ENCODE assay signal across 1 cellular context in genomic region chr11:57251037-57251436, GRCh38.
TF ChIP-seq lines count a peak whose summit lies in the region.

No MANE protein-coding gene starts in this region.

TF ChIP-seq in K562, 482 proteins besides CTCF, POLR2A, EP300 and RAD21 (continued from another document):
- TF ChIP-seq PATZ1 (CRISPR knock-in tag; IDR thresholded peaks at IDR 0.05; ENCODE audit: borderline replicate concordance) (no peak), DPF2 (IDR thresholded peaks at IDR 0.05) (no peak), TCF7L2 (IDR thresholded peaks at IDR 0.05; ENCODE audit: low read depth, low read length) (no peak), POU5F1 (IDR thresholded peaks at IDR 0.05; ENCODE audit: borderline replicate concordance, low read depth, low read length, partially characterized antibody) (no peak), FOXM1 (IDR thresholded peaks at IDR 0.05; ENCODE audit: low read depth) (no peak), FOXM1 (CRISPR knock-in tag; IDR thresholded peaks at IDR 0.05; ENCODE audit: low read depth) (no peak), ATF7 (IDR thresholded peaks at IDR 0.05) (no peak), HNRNPLL (IDR thresholded peaks at IDR 0.05; ENCODE audit: low read depth, low read length, poor library complexity, severe bottlenecking) (no peak), ZNF324 (CRISPR knock-in tag; IDR thresholded peaks at IDR 0.05) (no peak), NFATC3 (IDR thresholded peaks at IDR 0.05) (no peak), FOXA1 (IDR thresholded peaks at IDR 0.05; ENCODE audit: borderline replicate concordance) (no peak), FOSL1 (tag; conservative IDR thresholded peaks at IDR 0.05) (no peak), ZBTB7A (IDR thresholded peaks at IDR 0.05; ENCODE audit: borderline replicate concordance, control insufficient read depth, low read depth, low read length) (no peak), ARHGAP35 (IDR thresholded peaks at IDR 0.05; ENCODE audit: partially characterized antibody) (no peak), NR2C1 (IDR thresholded peaks at IDR 0.05) (no peak), NR2C1 (tag; IDR thresholded peaks at IDR 0.05) (no peak), TCFL5 (CRISPR knock-in tag; conservative IDR thresholded peaks at IDR 0.05) (no peak), SREBF2 (CRISPR knock-in tag; IDR thresholded peaks at IDR 0.05) (no peak)
